In the genomic region with DNA sequence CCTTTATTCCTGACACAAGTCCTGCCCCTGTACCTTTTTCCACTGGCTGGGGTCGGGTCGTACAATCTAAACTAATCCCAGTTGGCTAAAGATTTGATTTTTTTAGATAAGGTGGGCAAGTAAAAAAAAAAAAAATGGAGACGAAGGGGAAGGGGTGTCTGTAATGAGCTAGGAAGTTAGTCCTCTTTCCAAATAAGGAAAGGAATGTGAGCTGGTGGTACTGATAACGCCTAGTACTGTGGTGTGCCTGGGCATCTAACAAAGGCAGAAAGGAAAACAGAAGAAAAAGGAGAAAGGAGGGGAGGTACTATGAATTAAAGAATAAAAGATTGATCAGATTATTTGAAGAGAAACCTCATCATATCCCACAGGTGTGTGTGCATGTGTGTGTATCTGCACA, we compare ENCODE assay signal across 28 cellular contexts. TPM values are rescaled to one million over a fixed set of nuclear protein-coding genes. Genes with fewer than 3 reads are reported as not detected.
"Had no signal": no experiment of that assay in that cellular context is flagged by ENCODE, and none has a peak within 500 bp of the region (broad histone marks: within the 10 kb centered on the region; RNA-seq: fewer than 3 reads in every experiment).

No MANE protein-coding gene starts in this region.

- H3K36me3 ChIP-seq: esophagus muscularis mucosa, gastroesophageal sphincter, left ventricle myocardium inferior, lower lobe of right lung, spleen, tibial nerve, upper lobe of right lung, vagina had no signal

- H3K4me1 ChIP-seq: esophagus muscularis mucosa, gastroesophageal sphincter, left ventricle myocardium inferior, lower lobe of right lung, parathyroid adenoma, psoas muscle, spleen, testis, tibial nerve, upper lobe of right lung, vagina had no signal

- H3K9me3 ChIP-seq: esophagus muscularis mucosa, gastroesophageal sphincter, lower lobe of right lung, psoas muscle, testis, tibial nerve, upper lobe of right lung, vagina had no signal

- H3K79me2 ChIP-seq: parathyroid adenoma had no signal

- H3K9ac ChIP-seq: parathyroid adenoma had no signal

- H2AFZ ChIP-seq: parathyroid adenoma had no signal

- H3K27me3 ChIP-seq: esophagus muscularis mucosa, gastroesophageal sphincter, spleen, testis, tibial nerve, upper lobe of right lung, vagina had no signal

- FAIRE-seq: keratinocyte had no signal

- H3K27ac ChIP-seq: epithelial cell of prostate, esophagus muscularis mucosa, gastroesophageal sphincter, left ventricle myocardium inferior, lower lobe of right lung, parathyroid adenoma, psoas muscle, spleen, testis, tibial nerve, upper lobe of right lung, vagina had no signal

- H3K4me3 ChIP-seq: esophagus muscularis mucosa, gastroesophageal sphincter, left ventricle myocardium inferior, lower lobe of right lung, psoas muscle, spleen, testis, tibial nerve, upper lobe of right lung, vagina had no signal

- ATAC-seq: gastroesophageal sphincter; lower lobe of right lung; natural killer cell treated with Interleukin-12 subunit alpha and Interleukin-12 subunit beta and Interleukin-15 and Interleukin-18, amount 100 ng/mL, for 72 hours; psoas muscle; sciatic nerve; stimulated activated naive B cell treated with anti-CD40 and anti-IgM and Interleukin-4, amounts not matched to agents 10 μg/mL and 1 μg/mL and 100 μg/mL, for 72 hours; stimulated activated naive CD8-positive, alpha-beta T cell treated with anti-CD3 and anti-CD28 coated beads, Interleukin-15, amount 100 ng/mL, for 72 hours; upper lobe of right lung had no signal

- DNase-seq: effector memory CD4-positive, alpha-beta T cell; foreskin fibroblast; glutamatergic neuron; immature natural killer cell; left ventricle myocardium inferior; lower lobe of right lung; midbrain; psoas muscle; retina; spleen; stimulated activated CD4-positive, alpha-beta T cell treated with anti-CD3 and anti-CD28 coated beads, Interleukin-2, amount 100 ng/mL, for 24 hours; stimulated activated CD4-positive, alpha-beta T cell treated with anti-CD3 and anti-CD28 coated beads, Interleukin-4, amount 100 ng/mL, for 4 hours; stimulated activated naive B cell treated with anti-CD40 and anti-IgM and Interleukin-4, amounts not matched to agents 10 μg/mL and 1 μg/mL and 100 μg/mL, for 72 hours; stimulated activated naive CD8-positive, alpha-beta T cell treated with anti-CD3 and anti-CD28 coated beads, Interleukin-15, amount 100 ng/mL, for 72 hours; testis; upper lobe of right lung had no signal

RNA-seq across cellular contexts. Expression of gene PRDM9, which starts 21.3 kb away (rescaled TPM):
- total RNA-seq: esophagus muscularis mucosa; gastroesophageal sphincter; left ventricle myocardium inferior; lower lobe of right lung; natural killer cell treated with Interleukin-12 subunit alpha and Interleukin-12 subunit beta and Interleukin-15 and Interleukin-18, amount 100 ng/mL, for 72 hours; omental fat pad; psoas muscle; sciatic nerve; skeletal muscle tissue; spleen; subcutaneous adipose tissue; tibial nerve; upper lobe of right lung; vagina had no signal
- polyA plus RNA-seq: immature natural killer cell, keratinocyte, psoas muscle, spleen had no signal
